In the genomic region with DNA sequence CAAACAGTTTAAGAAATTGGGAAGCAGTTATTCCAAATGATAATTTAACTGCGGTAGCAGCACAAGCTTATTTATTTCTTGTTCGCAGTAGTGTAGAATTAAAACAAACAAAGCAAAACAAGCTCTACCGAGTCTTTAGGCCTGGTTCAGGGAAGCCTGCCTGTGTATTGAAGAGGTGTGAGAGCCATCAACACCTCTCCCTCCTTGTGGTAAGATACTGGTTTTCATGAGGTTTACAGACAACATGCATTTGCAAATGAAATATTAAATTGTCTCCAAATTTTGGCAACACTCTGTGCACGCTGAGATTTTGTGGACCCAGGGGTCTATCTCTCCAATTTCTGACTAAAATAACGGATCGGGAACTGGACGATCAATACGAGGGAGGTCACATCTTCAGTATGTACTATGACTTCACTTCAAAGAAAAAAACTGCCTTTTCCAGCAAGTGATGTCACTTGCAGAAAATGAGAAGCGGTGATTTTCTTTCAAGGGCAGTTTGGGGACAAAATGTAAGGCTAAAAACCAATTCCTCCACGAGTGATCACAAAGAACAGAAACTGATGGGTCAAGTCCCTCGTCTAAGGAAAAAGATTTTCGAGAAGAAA, we compare ENCODE assay signal across 8 cellular contexts. TPM values are rescaled to one million over a fixed set of nuclear protein-coding genes. Genes with fewer than 3 reads are reported as not detected.
DNase-seq lines count a peak whose midpoint lies in the region; ATAC-seq and TF ChIP-seq lines count a peak whose summit lies in the region.

No MANE protein-coding gene starts in this region.

- TF ChIP-seq CTCF in foreskin fibroblast (IDR thresholded peaks at IDR 0.05; ENCODE audit: low read depth, low read length), result no peak

- no peaks in the 10 kb centered on the region for H3K9me3 Mint-ChIP-seq in T-cell

- peaks cover 7 to 18% (median 16%) of the 10 kb centered on the region in 3 donors for H3K4me1 ChIP-seq in skeletal muscle tissue (ENCODE audit: control insufficient read depth in 3 of 3, insufficient read depth in 3 of 3, low read length in 3 of 3)

- H3K27me3 ChIP-seq in skeletal muscle tissue (ENCODE audit: control insufficient read depth in 3 of 3, insufficient read depth in 3 of 3, low read length in 3 of 3), result no peaks in the 10 kb centered on the region

- no peaks in the 10 kb centered on the region for H3K9me3 ChIP-seq in skeletal muscle tissue (ENCODE audit: control insufficient read depth in 3 of 3, low read length in 3 of 3)

- H3K36me3 Mint-ChIP-seq in T-cell, result peaks cover 6% of the 10 kb centered on the region

- no peak for TF ChIP-seq POLR2A in GM18505 (IDR thresholded peaks at IDR 0.05; ENCODE audit: borderline replicate concordance, extremely low read depth, insufficient read depth, insufficient read length)

- H3K4me3 Mint-ChIP-seq in T-cell, result peak overlapping the region; percentile 93 to 97 (median 96)

- peak overlapping the region; percentile 97 to 98 for H3K27ac Mint-ChIP-seq in T-cell

- peak overlapping the region; percentile 95 for H3K27ac ChIP-seq in skeletal muscle tissue (ENCODE audit: low read depth, low read length)

- POLR2A ChIA-PET in T-cell (lab: Charles Lee), result interaction anchor here in 1 of 2 donors (0.6 to 1.3 kb wide), 5 partner anchors 19 to 424 kb away, joined by 3 to 11 read pairs (median 4); partner anchors contain the start of genes U2SURP and XRN1

- CTCF ChIA-PET in T-cell (lab: Charles Lee), result interaction anchor here (0.5 to 2.3 kb wide), 8 partner anchors 8 to 1826 kb away, joined by 3 to 9 read pairs (median 4); partner anchors contain the start of gene U2SURP (in 1 of the 2)

- H3K9ac ChIP-seq in skeletal muscle tissue (ENCODE audit: low read depth in 1 of 3, low read length in 3 of 3), result peak overlapping the region; percentile 86 to 94 (median 91)

- DNase-seq in NCI-H2107 treated with DMSO at 0.1 percent for 48 hours (lab: John Stamatoyannopoulos, UW; ENCODE audit: unreplicated experiment), result peak; percentile 20
- no peak for DNase-seq in NCI-H2107 (lab: John Stamatoyannopoulos, UW)
- peak in 2 of 34 experiments; percentile 5 to 19 for DNase-seq in T-cell
- peak; percentile 7 to 39 for DNase-seq in foreskin fibroblast
- DNase-seq in NCI-H524 treated with DMSO at 0.1 percent for 48 hours (lab: John Stamatoyannopoulos, UW), result no peak
- no peak for DNase-seq in GM19240 (ENCODE audit: insufficient read length, low spot score)

- peaks cover 55 to 62% (median 58%) of the 10 kb centered on the region in 3 donors for H3K4me1 Mint-ChIP-seq in T-cell

- H3K27me3 Mint-ChIP-seq in T-cell, result peaks cover 0 to 2% of the 10 kb centered on the region in 2 donors

- no peak for ATAC-seq in T-cell (replicated peaks in 1 of 4)
- ATAC-seq in GM18505 (IDR thresholded peaks at IDR 0.05; ENCODE audit: unreplicated experiment), result no peak

- H3K4me3 ChIP-seq in foreskin fibroblast (ENCODE audit: low read depth in 1 of 2, low read length in 2 of 2), result peak overlapping the region; percentile 83 to 99
- peak overlapping the region; percentile 98 to 99 (median 99) for H3K4me3 ChIP-seq in skeletal muscle tissue (ENCODE audit: low read length in 3 of 3)

- no peaks in the 10 kb centered on the region for H3K36me3 ChIP-seq in skeletal muscle tissue (ENCODE audit: control insufficient read depth in 3 of 3, insufficient read depth in 3 of 3, low read length in 3 of 3)

RNA-seq across cellular contexts. Expression of gene ATR, which starts 0.7 kb away (rescaled TPM):
- total RNA-seq in T-cell, result 10 to 100 TPM; 32.8 to 40.9 (median 36.3) TPM
- total RNA-seq in skeletal muscle tissue, result 25.6 TPM

RNA-seq across cellular contexts. Expression of gene PLS1, which starts 18.4 kb away (rescaled TPM):
- total RNA-seq in T-cell (1 to 10 TPM in 4 of 5 donors, under 1 TPM in 1; 0.84 to 3.6 (median 1.8) TPM), skeletal muscle tissue (not detected)

Comparison
In these comparisons a context has a peak if more than half of its experiments do, and no peak if none do; other contexts are left out.
1. DNase-seq: peak in NCI-H2107 treated with DMSO at 0.1 percent for 48 hours (single experiment) and foreskin fibroblast (2 of 2); none in NCI-H2107 (single experiment), NCI-H524 treated with DMSO at 0.1 percent for 48 hours (single experiment) and GM19240 (single experiment).